Comparison of ENCODE assay signal across 8 cellular contexts in the genomic region with DNA sequence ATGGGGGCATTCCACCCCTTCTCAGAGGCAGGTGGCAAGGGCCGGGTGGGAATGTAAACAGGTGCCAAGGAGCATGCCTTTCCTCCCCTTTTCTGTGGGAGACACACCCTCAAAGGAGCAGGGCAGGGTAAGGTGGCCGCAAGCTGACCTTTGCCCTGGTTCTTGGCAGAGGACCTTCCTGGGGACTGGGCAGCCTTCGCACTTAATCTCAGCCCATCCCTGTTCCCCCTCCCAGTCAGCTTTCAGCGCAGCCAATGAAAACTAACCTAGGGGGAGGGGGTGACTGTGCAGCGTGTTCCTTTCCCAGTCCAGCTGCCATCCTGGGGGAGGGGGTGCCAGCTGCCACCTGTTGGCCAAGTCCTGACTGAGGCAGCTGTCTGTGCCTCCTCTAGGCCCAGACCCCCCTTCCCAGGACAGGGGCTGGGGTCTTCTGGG. TPM values are rescaled to one million over a fixed set of nuclear protein-coding genes. Genes with fewer than 3 reads are reported as not detected.
DNase-seq lines count a peak whose midpoint lies in the region; ATAC-seq and TF ChIP-seq lines count a peak whose summit lies in the region.

No MANE protein-coding gene starts in this region.

- no peaks in the 10 kb centered on the region for H3K9me3 ChIP-seq in HUES6 (ENCODE audit: control insufficient read depth, insufficient read depth, low read depth, low read length)

- POLR2A ChIA-PET in AG04449 (lab: Yijun Ruan, JAX), result interaction anchor here (1.4 to 13.2 kb wide), 2 partner anchors 19 to 203 kb away, joined by 5 to 174 read pairs; partner anchors contain the start of genes NEK8 and TLCD1

- peaks cover 36% of the 10 kb centered on the region for H3K4me1 Mint-ChIP-seq in activated naive CD8-positive, alpha-beta T cell treated with anti-CD3 and anti-CD28 coated beads for 36 hours

- H3K4me3 Mint-ChIP-seq in activated naive CD8-positive, alpha-beta T cell treated with anti-CD3 and anti-CD28 coated beads for 36 hours, result peak overlapping the region; percentile 92

- no peak for TF ChIP-seq CTCF in AG04449 (IDR thresholded peaks at IDR 0.05; ENCODE audit: insufficient read depth, low read length, missing control alignments)

- H3K27ac ChIP-seq in HUES6 (ENCODE audit: low read depth, low read length) (peak overlapping the region; percentile 86), layer of hippocampus (ENCODE audit: low read depth, low read length) (peak overlapping the region; percentile 98), temporal lobe (ENCODE audit: low read depth, low read length) (peak overlapping the region; percentile 98)

- peaks cover 69% of the 10 kb centered on the region for H3K36me3 ChIP-seq in HUES6 (ENCODE audit: control insufficient read depth, insufficient read depth, low read length)

- peaks cover 57% of the 10 kb centered on the region for H3K36me3 Mint-ChIP-seq in activated naive CD8-positive, alpha-beta T cell treated with anti-CD3 and anti-CD28 coated beads for 36 hours

- ATAC-seq in GM21390 (IDR thresholded peaks at IDR 0.05; ENCODE audit: unreplicated experiment) (no peak), HG03442 (IDR thresholded peaks at IDR 0.05; ENCODE audit: unreplicated experiment) (no peak)

- DNase-seq in AG04449 (ENCODE audit: low read depth, low spot score) (no peak), H4 (ENCODE audit: low spot score) (no peak)
- DNase-seq in activated naive CD8-positive, alpha-beta T cell treated with anti-CD3 and anti-CD28 coated beads for 36 hours, result no peak

- peaks cover 37% of the 10 kb centered on the region for H3K4me1 ChIP-seq in HUES6 (ENCODE audit: control insufficient read depth, insufficient read depth, low read length)

- no peaks in the 10 kb centered on the region for H3K9me3 Mint-ChIP-seq in activated naive CD8-positive, alpha-beta T cell treated with anti-CD3 and anti-CD28 coated beads for 36 hours

- H3K4me3 ChIP-seq in AG04449 (ENCODE audit: low read depth, low read length), result peak overlapping the region; percentile 93
- peak overlapping the region; percentile 71 for H3K4me3 ChIP-seq in HUES6 (ENCODE audit: low read depth, low read length)

- peak overlapping the region; percentile 98 for H3K9ac ChIP-seq in HUES6 (ENCODE audit: low read length)

- CTCF ChIA-PET in AG04449 (lab: Yijun Ruan, JAX), result interaction anchor here (1.0 to 17.9 kb wide), 5 partner anchors 18 to 207 kb away, joined by 3 to 603 read pairs (median 6); partner anchors contain the start of genes NEK8, RPL23A and TLCD1

- H3K27me3 Mint-ChIP-seq in activated naive CD8-positive, alpha-beta T cell treated with anti-CD3 and anti-CD28 coated beads for 36 hours, result no peaks in the 10 kb centered on the region

- H3K27me3 ChIP-seq in HUES6 (ENCODE audit: control insufficient read depth, insufficient read depth, low read length) (no peaks in the 10 kb centered on the region), layer of hippocampus (ENCODE audit: control insufficient read depth, insufficient read depth, low read length) (no peaks in the 10 kb centered on the region)

- H3K27ac Mint-ChIP-seq in activated naive CD8-positive, alpha-beta T cell treated with anti-CD3 and anti-CD28 coated beads for 36 hours, result peak overlapping the region; percentile 92

RNA-seq across cellular contexts. Expression of gene TRAF4, which starts 2.8 kb away (rescaled TPM):
- 100 to 1,000 TPM; 219 to 221 TPM for total RNA-seq in activated naive CD8-positive, alpha-beta T cell treated with anti-CD3 and anti-CD28 coated beads for 36 hours
- 28.3 TPM for total RNA-seq in temporal lobe
- total RNA-seq in H4 (2014; rRNA removed; shearing (Covaris generic)), result 27.7 and 40.5 TPM in 2 replicates

RNA-seq across cellular contexts. Expression of gene NEK8, which starts 18.0 kb away (rescaled TPM):
- 1 to 10 TPM; 4.8 to 5.6 TPM for total RNA-seq in activated naive CD8-positive, alpha-beta T cell treated with anti-CD3 and anti-CD28 coated beads for 36 hours
- total RNA-seq in temporal lobe, result 1.7 TPM
- total RNA-seq in H4 (2014; rRNA removed; shearing (Covaris generic)), result 1.4 and 3.1 TPM in 2 replicates

RNA-seq across cellular contexts. Expression of gene TLCD1, which starts 20.6 kb away (rescaled TPM):
- total RNA-seq in activated naive CD8-positive, alpha-beta T cell treated with anti-CD3 and anti-CD28 coated beads for 36 hours, result 10 to 100 TPM; 15.5 to 17.8 TPM
- 0.98 TPM for total RNA-seq in temporal lobe
- 21.0 and 34.2 TPM in 2 replicates for total RNA-seq in H4 (2014; rRNA removed; shearing (Covaris generic))

RNA-seq across cellular contexts. Expression of gene RPL23A, which starts 26.8 kb away (rescaled TPM):
- 1,000 to 10,000 TPM; 2,447 to 2,533 TPM for total RNA-seq in activated naive CD8-positive, alpha-beta T cell treated with anti-CD3 and anti-CD28 coated beads for 36 hours
- 271 TPM for total RNA-seq in temporal lobe
- 957 and 967 TPM in 2 replicates for total RNA-seq in H4 (2014; rRNA removed; shearing (Covaris generic))

RNA-seq across cellular contexts. Expression of gene RAB34, which starts 29.0 kb away (rescaled TPM):
- 1 to 10 TPM; 7.6 to 8.2 TPM for total RNA-seq in activated naive CD8-positive, alpha-beta T cell treated with anti-CD3 and anti-CD28 coated beads for 36 hours
- 10.1 TPM for total RNA-seq in temporal lobe
- total RNA-seq in H4 (2014; rRNA removed; shearing (Covaris generic)), result 233 and 275 TPM in 2 replicates
